Comparison of ENCODE assay signal across 8 cellular contexts in genomic region chr3:121545564-121546455, GRCh38. TPM values are rescaled to one million over a fixed set of nuclear protein-coding genes. Genes with fewer than 3 reads are reported as not detected.
A peak's percentile ranks its signal among the peaks of the same experiment; 100 is the strongest.
DNase-seq lines count a peak whose midpoint lies in the region; ATAC-seq, FAIRE-seq and TF ChIP-seq lines count a peak whose summit lies in the region.

POLQ (minus strand) TSS chr3:121545988; CDS start chr3:121545877, 111 bp downstream.

- H3K4me1 ChIP-seq in pancreas (peaks cover 0 to 5% (median 0%) of the 10 kb centered on the region in 3 donors), tibial nerve (peaks cover 0 to 11% (median 5%) of the 10 kb centered on the region in 4 donors)

- peak within 1 kb of the TSS; percentile 87 for H2AFZ ChIP-seq in SU-DHL-6 (ENCODE audit: low read depth, low read length, severe bottlenecking)

- no peaks in the 10 kb centered on the region for H3K27me3 Mint-ChIP-seq in activated naive CD8-positive, alpha-beta T cell treated with anti-CD3 and anti-CD28 coated beads, Interleukin-2, amount 10 ng/mL, durations not matched to agents 7 days and 5 days

- H3K9me3 ChIP-seq in SU-DHL-6 (ENCODE audit: insufficient read depth, low read length) = no peaks in the 10 kb centered on the region
- no peaks in the 10 kb centered on the region for H3K9me3 ChIP-seq in pancreas
- H3K9me3 ChIP-seq in tibial nerve = no peaks in the 10 kb centered on the region

- peak; percentile 34 for FAIRE-seq in pancreas (lab: Jason Lieb, UNC)

- H3F3A ChIP-seq in SU-DHL-6 (ENCODE audit: insufficient read depth) = peaks cover 23% of the 10 kb centered on the region

- peaks cover 11% of the 10 kb centered on the region; the same call in 1 of the 2 replicates for H3K36me3 ChIP-seq in SU-DHL-6 (ENCODE audit: low read length)
- H3K36me3 ChIP-seq in pancreas = no peaks in the 10 kb centered on the region
- H3K36me3 ChIP-seq in tibial nerve = no peaks in the 10 kb centered on the region

- ATAC-seq in HG02678 (IDR thresholded peaks at IDR 0.05; ENCODE audit: unreplicated experiment) (peak; percentile 73), Right ventricle myocardium superior (ENCODE audit: poor library complexity) (peak; percentile 99), pancreas (peak; percentile 99 to 100 (median 99))
- ATAC-seq in activated naive CD8-positive, alpha-beta T cell treated with anti-CD3 and anti-CD28 coated beads, Interleukin-2, amount 10 ng/mL, durations not matched to agents 7 days and 5 days (ENCODE audit: low read depth) = peak; percentile 97

- H3K9me3 Mint-ChIP-seq in activated naive CD8-positive, alpha-beta T cell treated with anti-CD3 and anti-CD28 coated beads, Interleukin-2, amount 10 ng/mL, durations not matched to agents 7 days and 5 days = no peaks in the 10 kb centered on the region

- POLR2A ChIA-PET in activated naive CD8-positive, alpha-beta T cell treated with anti-CD3 and anti-CD28 coated beads, Interleukin-2, amount 10 ng/mL, durations not matched to agents 7 days and 5 days (lab: Charles Lee) = interaction anchor here (0.6 to 2.0 kb wide), 8 partner anchors 90 to 1762 kb away, joined by 3 to 8 read pairs (median 3); partner anchors contain the start of genes GOLGB1, HCLS1 and WDR5B

- H3K27ac ChIP-seq in SU-DHL-6 (ENCODE audit: low read depth, low read length) = peak within 1 kb of the TSS; percentile 85
- peak within 1 kb of the TSS in 3 of 4 donors; percentile 33 to 79 (median 64) for H3K27ac ChIP-seq in pancreas
- peak within 1 kb of the TSS in 3 of 4 donors; percentile 72 to 79 (median 76) for H3K27ac ChIP-seq in tibial nerve

- peaks cover 13% of the 10 kb centered on the region for H3K4me1 Mint-ChIP-seq in activated naive CD8-positive, alpha-beta T cell treated with anti-CD3 and anti-CD28 coated beads, Interleukin-2, amount 10 ng/mL, durations not matched to agents 7 days and 5 days

- WGBS in pancreas, 2 donors = 0% methylated on average over 42 of the region's 42 CpGs
- WGBS in tibial nerve, 2 donors = 1 to 2% methylated on average over 42 of the region's 42 CpGs

- TF ChIP-seq POLR2A in GM10847 (IDR thresholded peaks at IDR 0.05; ENCODE audit: extremely low read depth, insufficient read length) (peak; percentile 49), tibial nerve (IDR thresholded peaks at IDR 0.05) (no peak)

- TF ChIP-seq EP300 in tibial nerve (IDR thresholded peaks at IDR 0.05) = peak; percentile 23 to 71

- H3K4me3 ChIP-seq in SU-DHL-6 (ENCODE audit: insufficient read depth, low read length, poor library complexity, severe bottlenecking) (peak within 1 kb of the TSS; percentile 84), pancreas (peak within 1 kb of the TSS; percentile 33 to 65 (median 50)), tibial nerve (peak within 1 kb of the TSS; percentile 42 to 59 (median 56))

- intact Hi-C loops in Right ventricle myocardium superior (cut with DNase I) (loop anchor here (2.0 to 5.0 kb wide), 2 partner anchors 101 to 449 kb away; no protein-coding TSS in a partner anchor), pancreas (cut with DNase I) (no loop called here)

- H3K36me3 Mint-ChIP-seq in activated naive CD8-positive, alpha-beta T cell treated with anti-CD3 and anti-CD28 coated beads, Interleukin-2, amount 10 ng/mL, durations not matched to agents 7 days and 5 days = peaks cover 15% of the 10 kb centered on the region

- peak within 1 kb of the TSS; percentile 88 for H3K4me2 ChIP-seq in SU-DHL-6 (ENCODE audit: low read depth, low read length, poor library complexity, severe bottlenecking)

- H3K27me3 ChIP-seq in SU-DHL-6 (ENCODE audit: low read length) (no peaks in the 10 kb centered on the region), pancreas (no peaks in the 10 kb centered on the region), tibial nerve (no peaks in the 10 kb centered on the region)

- peak within 1 kb of the TSS; percentile 89 for H3K9ac ChIP-seq in SU-DHL-6 (ENCODE audit: low read length)

- TF ChIP-seq CTCF in SU-DHL-6 (IDR thresholded peaks at IDR 0.05; ENCODE audit: insufficient read depth, low read length, poor library complexity, severe bottlenecking) (no peak), pancreas (IDR thresholded peaks at IDR 0.05) (no peak), tibial nerve (IDR thresholded peaks at IDR 0.05) (peak in 1 of 5 experiments; percentile 17)

- peak within 1 kb of the TSS; percentile 87 for H3K27ac Mint-ChIP-seq in activated naive CD8-positive, alpha-beta T cell treated with anti-CD3 and anti-CD28 coated beads, Interleukin-2, amount 10 ng/mL, durations not matched to agents 7 days and 5 days

- H3K9me2 ChIP-seq in SU-DHL-6 (replicated peaks; ENCODE audit: insufficient read depth, low read length) = no peaks in the 10 kb centered on the region

- DNase-seq in NCI-H128 (lab: John Stamatoyannopoulos, UW; ENCODE audit: unreplicated experiment) (peak; percentile 84), Right ventricle myocardium superior (peak; percentile 94), pancreas (peak; percentile 84 to 94 (median 88)), tibial nerve (ENCODE audit: low spot score in 2 of 2) (peak; percentile 78 to 83)
- DNase-seq in activated naive CD8-positive, alpha-beta T cell treated with anti-CD3 and anti-CD28 coated beads, Interleukin-2, amount 10 ng/mL, durations not matched to agents 7 days and 5 days = peak; percentile 83

- H3K4me3 Mint-ChIP-seq in activated naive CD8-positive, alpha-beta T cell treated with anti-CD3 and anti-CD28 coated beads, Interleukin-2, amount 10 ng/mL, durations not matched to agents 7 days and 5 days = peak within 1 kb of the TSS; percentile 96

- no peaks in the 10 kb centered on the region for H4K20me1 ChIP-seq in SU-DHL-6 (ENCODE audit: low read depth, low read length)

- H3K79me2 ChIP-seq in SU-DHL-6 (ENCODE audit: insufficient read depth, low read length) = peaks cover 46% of the 10 kb centered on the region

RNA-seq across cellular contexts. Expression of gene POLQ, which starts in this region (rescaled TPM):
- 10 to 100 TPM; 22.3 to 25.9 TPM for total RNA-seq in activated naive CD8-positive, alpha-beta T cell treated with anti-CD3 and anti-CD28 coated beads, Interleukin-2, amount 10 ng/mL, durations not matched to agents 7 days and 5 days
- total RNA-seq in Right ventricle myocardium superior (0.43 TPM), pancreas (under 1 TPM; under 0.01 to 0.49 (median 0.16) TPM), tibial nerve (under 1 TPM in 3 of 4 donors, not detected in 1; under 0.01 to 0.30 (median under 0.01) TPM)
- polyA plus RNA-seq in pancreas = under 1 TPM; 0.02 to 0.04 TPM

Comparison
In these comparisons a context has a peak if more than half of its experiments do, and no peak if none do; other contexts are left out.
1. Peak in every context shown above with its lines: DNase-seq, ATAC-seq, H3K4me3 ChIP-seq and H3K27ac ChIP-seq.
2. RNA of gene POLQ (total RNA-seq): 22.3 to 25.9 TPM in activated naive CD8-positive, alpha-beta T cell treated with anti-CD3 and anti-CD28 coated beads, Interleukin-2, amount 10 ng/mL, durations not matched to agents 7 days and 5 days; 0.43 TPM in Right ventricle myocardium superior (single experiment), under 0.01 to 0.49 TPM in pancreas and under 0.01 to 0.30 TPM in tibial nerve; every median in the first group is over 10 times any median in the second.
3. Peak in DNase-seq and ATAC-seq in Right ventricle myocardium superior; RNA of the gene not detected or under 1 TPM.
4. Peak in DNase-seq, ATAC-seq, H3K4me3 ChIP-seq and H3K27ac ChIP-seq in pancreas; RNA of the gene not detected or under 1 TPM.
5. Peak in DNase-seq, H3K4me3 ChIP-seq and H3K27ac ChIP-seq in tibial nerve; RNA of the gene not detected or under 1 TPM.